ENCODE assay signal across 1 cellular context in the genomic region with DNA sequence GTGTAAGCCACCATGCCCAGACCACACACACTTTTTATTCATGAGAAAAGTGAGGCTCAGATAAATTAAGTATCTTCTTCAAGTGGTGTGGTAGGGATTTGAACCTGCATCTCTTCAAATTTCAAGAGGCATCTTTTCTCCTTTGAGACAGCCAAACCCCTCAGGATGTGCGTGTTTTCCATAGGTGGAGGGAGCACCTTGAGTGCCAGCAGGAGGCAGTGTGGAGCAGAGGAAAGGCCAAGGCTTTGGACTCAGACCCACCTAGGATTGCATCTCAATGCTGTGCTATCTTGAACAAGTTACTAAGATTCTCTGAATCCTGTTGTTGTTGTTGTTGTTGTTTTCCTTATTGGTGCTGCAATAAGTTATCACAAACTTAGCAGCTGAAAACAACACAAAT.
TF ChIP-seq lines count a peak whose summit lies in the region.

No MANE protein-coding gene starts in this region.

TF ChIP-seq in GM23338, 12 proteins besides CTCF, POLR2A, EP300 and RAD21 (continued from another document):
- TF ChIP-seq EZH2phosphoT487 (IDR thresholded peaks at IDR 0.05; ENCODE audit: unreplicated experiment) (no peak), CREB1 (CRISPR knock-in tag; IDR thresholded peaks at IDR 0.05; ENCODE audit: low read depth) (no peak), POLR2AphosphoS5 (IDR thresholded peaks at IDR 0.05; ENCODE audit: low read depth) (no peak), JUNB (IDR thresholded peaks at IDR 0.05; ENCODE audit: unreplicated experiment) (no peak), NANOG (IDR thresholded peaks at IDR 0.05; ENCODE audit: borderline replicate concordance) (no peak), STAT1 (IDR thresholded peaks at IDR 0.05; ENCODE audit: unreplicated experiment) (no peak), ZNF114 (CRISPR knock-in tag; IDR thresholded peaks at IDR 0.05) (no peak)
- TF ChIP-seq, protein P1, sequence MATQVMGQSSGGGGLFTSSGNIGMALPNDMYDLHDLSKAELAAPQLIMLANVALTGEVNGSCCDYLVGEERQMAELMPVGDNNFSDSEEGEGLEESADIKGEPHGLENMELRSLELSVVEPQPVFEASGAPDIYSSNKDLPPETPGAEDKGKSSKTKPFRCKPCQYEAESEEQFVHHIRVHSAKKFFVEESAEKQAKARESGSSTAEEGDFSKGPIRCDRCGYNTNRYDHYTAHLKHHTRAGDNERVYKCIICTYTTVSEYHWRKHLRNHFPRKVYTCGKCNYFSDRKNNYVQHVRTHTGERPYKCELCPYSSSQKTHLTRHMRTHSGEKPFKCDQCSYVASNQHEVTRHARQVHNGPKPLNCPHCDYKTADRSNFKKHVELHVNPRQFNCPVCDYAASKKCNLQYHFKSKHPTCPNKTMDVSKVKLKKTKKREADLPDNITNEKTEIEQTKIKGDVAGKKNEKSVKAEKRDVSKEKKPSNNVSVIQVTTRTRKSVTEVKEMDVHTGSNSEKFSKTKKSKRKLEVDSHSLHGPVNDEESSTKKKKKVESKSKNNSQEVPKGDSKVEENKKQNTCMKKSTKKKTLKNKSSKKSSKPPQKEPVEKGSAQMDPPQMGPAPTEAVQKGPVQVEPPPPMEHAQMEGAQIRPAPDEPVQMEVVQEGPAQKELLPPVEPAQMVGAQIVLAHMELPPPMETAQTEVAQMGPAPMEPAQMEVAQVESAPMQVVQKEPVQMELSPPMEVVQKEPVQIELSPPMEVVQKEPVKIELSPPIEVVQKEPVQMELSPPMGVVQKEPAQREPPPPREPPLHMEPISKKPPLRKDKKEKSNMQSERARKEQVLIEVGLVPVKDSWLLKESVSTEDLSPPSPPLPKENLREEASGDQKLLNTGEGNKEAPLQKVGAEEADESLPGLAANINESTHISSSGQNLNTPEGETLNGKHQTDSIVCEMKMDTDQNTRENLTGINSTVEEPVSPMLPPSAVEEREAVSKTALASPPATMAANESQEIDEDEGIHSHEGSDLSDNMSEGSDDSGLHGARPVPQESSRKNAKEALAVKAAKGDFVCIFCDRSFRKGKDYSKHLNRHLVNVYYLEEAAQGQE (IDR thresholded peaks at IDR 0.05; ENCODE audit: unreplicated experiment): no peak
- TF ChIP-seq, protein P2, sequence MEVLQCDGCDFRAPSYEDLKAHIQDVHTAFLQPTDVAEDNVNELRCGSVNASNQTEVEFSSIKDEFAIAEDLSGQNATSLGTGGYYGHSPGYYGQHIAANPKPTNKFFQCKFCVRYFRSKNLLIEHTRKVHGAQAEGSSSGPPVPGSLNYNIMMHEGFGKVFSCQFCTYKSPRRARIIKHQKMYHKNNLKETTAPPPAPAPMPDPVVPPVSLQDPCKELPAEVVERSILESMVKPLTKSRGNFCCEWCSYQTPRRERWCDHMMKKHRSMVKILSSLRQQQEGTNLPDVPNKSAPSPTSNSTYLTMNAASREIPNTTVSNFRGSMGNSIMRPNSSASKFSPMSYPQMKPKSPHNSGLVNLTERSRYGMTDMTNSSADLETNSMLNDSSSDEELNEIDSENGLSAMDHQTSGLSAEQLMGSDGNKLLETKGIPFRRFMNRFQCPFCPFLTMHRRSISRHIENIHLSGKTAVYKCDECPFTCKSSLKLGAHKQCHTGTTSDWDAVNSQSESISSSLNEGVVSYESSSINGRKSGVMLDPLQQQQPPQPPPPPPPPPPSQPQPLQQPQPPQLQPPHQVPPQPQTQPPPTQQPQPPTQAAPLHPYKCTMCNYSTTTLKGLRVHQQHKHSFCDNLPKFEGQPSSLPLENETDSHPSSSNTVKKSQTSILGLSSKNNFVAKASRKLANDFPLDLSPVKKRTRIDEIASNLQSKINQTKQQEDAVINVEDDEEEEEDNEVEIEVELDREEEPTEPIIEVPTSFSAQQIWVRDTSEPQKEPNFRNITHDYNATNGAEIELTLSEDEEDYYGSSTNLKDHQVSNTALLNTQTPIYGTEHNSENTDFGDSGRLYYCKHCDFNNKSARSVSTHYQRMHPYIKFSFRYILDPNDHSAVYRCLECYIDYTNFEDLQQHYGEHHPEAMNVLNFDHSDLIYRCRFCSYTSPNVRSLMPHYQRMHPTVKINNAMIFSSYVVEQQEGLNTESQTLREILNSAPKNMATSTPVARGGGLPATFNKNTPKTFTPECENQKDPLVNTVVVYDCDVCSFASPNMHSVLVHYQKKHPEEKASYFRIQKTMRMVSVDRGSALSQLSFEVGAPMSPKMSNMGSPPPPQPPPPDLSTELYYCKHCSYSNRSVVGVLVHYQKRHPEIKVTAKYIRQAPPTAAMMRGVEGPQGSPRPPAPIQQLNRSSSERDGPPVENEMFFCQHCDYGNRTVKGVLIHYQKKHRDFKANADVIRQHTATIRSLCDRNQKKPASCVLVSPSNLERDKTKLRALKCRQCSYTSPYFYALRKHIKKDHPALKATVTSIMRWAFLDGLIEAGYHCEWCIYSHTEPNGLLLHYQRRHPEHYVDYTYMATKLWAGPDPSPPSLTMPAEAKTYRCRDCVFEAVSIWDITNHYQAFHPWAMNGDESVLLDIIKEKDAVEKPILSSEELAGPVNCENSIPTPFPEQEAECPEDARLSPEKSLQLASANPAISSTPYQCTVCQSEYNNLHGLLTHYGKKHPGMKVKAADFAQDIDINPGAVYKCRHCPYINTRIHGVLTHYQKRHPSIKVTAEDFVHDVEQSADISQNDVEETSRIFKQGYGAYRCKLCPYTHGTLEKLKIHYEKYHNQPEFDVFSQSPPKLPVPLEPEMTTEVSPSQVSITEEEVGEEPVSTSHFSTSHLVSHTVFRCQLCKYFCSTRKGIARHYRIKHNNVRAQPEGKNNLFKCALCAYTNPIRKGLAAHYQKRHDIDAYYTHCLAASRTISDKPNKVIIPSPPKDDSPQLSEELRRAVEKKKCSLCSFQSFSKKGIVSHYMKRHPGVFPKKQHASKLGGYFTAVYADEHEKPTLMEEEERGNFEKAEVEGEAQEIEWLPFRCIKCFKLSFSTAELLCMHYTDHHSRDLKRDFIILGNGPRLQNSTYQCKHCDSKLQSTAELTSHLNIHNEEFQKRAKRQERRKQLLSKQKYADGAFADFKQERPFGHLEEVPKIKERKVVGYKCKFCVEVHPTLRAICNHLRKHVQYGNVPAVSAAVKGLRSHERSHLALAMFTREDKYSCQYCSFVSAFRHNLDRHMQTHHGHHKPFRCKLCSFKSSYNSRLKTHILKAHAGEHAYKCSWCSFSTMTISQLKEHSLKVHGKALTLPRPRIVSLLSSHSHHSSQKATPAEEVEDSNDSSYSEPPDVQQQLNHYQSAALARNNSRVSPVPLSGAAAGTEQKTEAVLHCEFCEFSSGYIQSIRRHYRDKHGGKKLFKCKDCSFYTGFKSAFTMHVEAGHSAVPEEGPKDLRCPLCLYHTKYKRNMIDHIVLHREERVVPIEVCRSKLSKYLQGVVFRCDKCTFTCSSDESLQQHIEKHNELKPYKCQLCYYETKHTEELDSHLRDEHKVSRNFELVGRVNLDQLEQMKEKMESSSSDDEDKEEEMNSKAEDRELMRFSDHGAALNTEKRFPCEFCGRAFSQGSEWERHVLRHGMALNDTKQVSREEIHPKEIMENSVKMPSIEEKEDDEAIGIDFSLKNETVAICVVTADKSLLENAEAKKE (CRISPR knock-in tag; IDR thresholded peaks at IDR 0.05): no peak
